Comparison of ENCODE assay signal across 3 cellular contexts in genomic region chr15:94843060-94843459, GRCh38.
TF ChIP-seq lines count a peak whose summit lies in the region.

No MANE protein-coding gene starts in this region.

TF ChIP-seq in K562, 482 proteins besides CTCF, POLR2A, EP300 and RAD21:
- TF ChIP-seq, protein P1, sequence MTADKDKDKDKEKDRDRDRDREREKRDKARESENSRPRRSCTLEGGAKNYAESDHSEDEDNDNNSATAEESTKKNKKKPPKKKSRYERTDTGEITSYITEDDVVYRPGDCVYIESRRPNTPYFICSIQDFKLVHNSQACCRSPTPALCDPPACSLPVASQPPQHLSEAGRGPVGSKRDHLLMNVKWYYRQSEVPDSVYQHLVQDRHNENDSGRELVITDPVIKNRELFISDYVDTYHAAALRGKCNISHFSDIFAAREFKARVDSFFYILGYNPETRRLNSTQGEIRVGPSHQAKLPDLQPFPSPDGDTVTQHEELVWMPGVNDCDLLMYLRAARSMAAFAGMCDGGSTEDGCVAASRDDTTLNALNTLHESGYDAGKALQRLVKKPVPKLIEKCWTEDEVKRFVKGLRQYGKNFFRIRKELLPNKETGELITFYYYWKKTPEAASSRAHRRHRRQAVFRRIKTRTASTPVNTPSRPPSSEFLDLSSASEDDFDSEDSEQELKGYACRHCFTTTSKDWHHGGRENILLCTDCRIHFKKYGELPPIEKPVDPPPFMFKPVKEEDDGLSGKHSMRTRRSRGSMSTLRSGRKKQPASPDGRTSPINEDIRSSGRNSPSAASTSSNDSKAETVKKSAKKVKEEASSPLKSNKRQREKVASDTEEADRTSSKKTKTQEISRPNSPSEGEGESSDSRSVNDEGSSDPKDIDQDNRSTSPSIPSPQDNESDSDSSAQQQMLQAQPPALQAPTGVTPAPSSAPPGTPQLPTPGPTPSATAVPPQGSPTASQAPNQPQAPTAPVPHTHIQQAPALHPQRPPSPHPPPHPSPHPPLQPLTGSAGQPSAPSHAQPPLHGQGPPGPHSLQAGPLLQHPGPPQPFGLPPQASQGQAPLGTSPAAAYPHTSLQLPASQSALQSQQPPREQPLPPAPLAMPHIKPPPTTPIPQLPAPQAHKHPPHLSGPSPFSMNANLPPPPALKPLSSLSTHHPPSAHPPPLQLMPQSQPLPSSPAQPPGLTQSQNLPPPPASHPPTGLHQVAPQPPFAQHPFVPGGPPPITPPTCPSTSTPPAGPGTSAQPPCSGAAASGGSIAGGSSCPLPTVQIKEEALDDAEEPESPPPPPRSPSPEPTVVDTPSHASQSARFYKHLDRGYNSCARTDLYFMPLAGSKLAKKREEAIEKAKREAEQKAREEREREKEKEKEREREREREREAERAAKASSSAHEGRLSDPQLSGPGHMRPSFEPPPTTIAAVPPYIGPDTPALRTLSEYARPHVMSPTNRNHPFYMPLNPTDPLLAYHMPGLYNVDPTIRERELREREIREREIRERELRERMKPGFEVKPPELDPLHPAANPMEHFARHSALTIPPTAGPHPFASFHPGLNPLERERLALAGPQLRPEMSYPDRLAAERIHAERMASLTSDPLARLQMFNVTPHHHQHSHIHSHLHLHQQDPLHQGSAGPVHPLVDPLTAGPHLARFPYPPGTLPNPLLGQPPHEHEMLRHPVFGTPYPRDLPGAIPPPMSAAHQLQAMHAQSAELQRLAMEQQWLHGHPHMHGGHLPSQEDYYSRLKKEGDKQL (CRISPR knock-in tag; IDR thresholded peaks at IDR 0.05; ENCODE audit: borderline replicate concordance): no peak
- TF ChIP-seq ADNP (tag; IDR thresholded peaks at IDR 0.05): peak; percentile 21; the same call in 1 of the 2 replicates
- TF ChIP-seq KDM1A (IDR thresholded peaks at IDR 0.05): peak; percentile 44 to 61
- TF ChIP-seq BCOR (IDR thresholded peaks at IDR 0.05): peak; percentile 87
- TF ChIP-seq HDAC2 (IDR thresholded peaks at IDR 0.05): 0 out of 2 replicates have a peak, but pooled peaks have one; percentile 25
- no peak for TF ChIP-seq MYC (IDR thresholded peaks at IDR 0.05; ENCODE audit: low read depth, low read length)
- no peak for TF ChIP-seq MYC (CRISPR knock-in tag; IDR thresholded peaks at IDR 0.05; ENCODE audit: borderline replicate concordance, low read depth)
- TF ChIP-seq RCOR1 (IDR thresholded peaks at IDR 0.05; ENCODE audit: borderline replicate concordance in 1 of 2, low read depth in 2 of 2, low read length in 2 of 2): no peak
- TF ChIP-seq CHD4 (IDR thresholded peaks at IDR 0.05; ENCODE audit: insufficient read depth, insufficient replicate concordance, low read depth, low read length, poor library complexity, severe bottlenecking): peak; percentile 77
- TF ChIP-seq RBM25 (IDR thresholded peaks at IDR 0.05; ENCODE audit: low read depth, low read length, severe bottlenecking): peak; percentile 96
- no peak for TF ChIP-seq POLR2AphosphoS5 (IDR thresholded peaks at IDR 0.05; ENCODE audit: control insufficient read depth, insufficient read depth, low read depth, low read length)

TF ChIP-seq in endothelial cell of umbilical vein, 7 proteins besides CTCF, POLR2A, EP300 and RAD21:
- no peak for TF ChIP-seq MYC (IDR thresholded peaks at IDR 0.05; ENCODE audit: low read depth, low read length)
- TF ChIP-seq EZH2 (IDR thresholded peaks at IDR 0.05; ENCODE audit: borderline replicate concordance, low read depth, low read length, severe bottlenecking): no peak
- TF ChIP-seq JUN (IDR thresholded peaks at IDR 0.05; ENCODE audit: borderline replicate concordance, insufficient read depth, insufficient read length, low read depth): no peak

TF ChIP-seq in WTC11, 78 proteins besides CTCF, POLR2A, EP300 and RAD21:
- TF ChIP-seq, protein P2, sequence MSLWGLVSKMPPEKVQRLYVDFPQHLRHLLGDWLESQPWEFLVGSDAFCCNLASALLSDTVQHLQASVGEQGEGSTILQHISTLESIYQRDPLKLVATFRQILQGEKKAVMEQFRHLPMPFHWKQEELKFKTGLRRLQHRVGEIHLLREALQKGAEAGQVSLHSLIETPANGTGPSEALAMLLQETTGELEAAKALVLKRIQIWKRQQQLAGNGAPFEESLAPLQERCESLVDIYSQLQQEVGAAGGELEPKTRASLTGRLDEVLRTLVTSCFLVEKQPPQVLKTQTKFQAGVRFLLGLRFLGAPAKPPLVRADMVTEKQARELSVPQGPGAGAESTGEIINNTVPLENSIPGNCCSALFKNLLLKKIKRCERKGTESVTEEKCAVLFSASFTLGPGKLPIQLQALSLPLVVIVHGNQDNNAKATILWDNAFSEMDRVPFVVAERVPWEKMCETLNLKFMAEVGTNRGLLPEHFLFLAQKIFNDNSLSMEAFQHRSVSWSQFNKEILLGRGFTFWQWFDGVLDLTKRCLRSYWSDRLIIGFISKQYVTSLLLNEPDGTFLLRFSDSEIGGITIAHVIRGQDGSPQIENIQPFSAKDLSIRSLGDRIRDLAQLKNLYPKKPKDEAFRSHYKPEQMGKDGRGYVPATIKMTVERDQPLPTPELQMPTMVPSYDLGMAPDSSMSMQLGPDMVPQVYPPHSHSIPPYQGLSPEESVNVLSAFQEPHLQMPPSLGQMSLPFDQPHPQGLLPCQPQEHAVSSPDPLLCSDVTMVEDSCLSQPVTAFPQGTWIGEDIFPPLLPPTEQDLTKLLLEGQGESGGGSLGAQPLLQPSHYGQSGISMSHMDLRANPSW (CRISPR knock-in tag; conservative IDR thresholded peaks at IDR 0.05; ENCODE audit: low read depth): no peak
- TF ChIP-seq ZNF671 (CRISPR knock-in tag; IDR thresholded peaks at IDR 0.05): no peak
- TF ChIP-seq, protein P3, sequence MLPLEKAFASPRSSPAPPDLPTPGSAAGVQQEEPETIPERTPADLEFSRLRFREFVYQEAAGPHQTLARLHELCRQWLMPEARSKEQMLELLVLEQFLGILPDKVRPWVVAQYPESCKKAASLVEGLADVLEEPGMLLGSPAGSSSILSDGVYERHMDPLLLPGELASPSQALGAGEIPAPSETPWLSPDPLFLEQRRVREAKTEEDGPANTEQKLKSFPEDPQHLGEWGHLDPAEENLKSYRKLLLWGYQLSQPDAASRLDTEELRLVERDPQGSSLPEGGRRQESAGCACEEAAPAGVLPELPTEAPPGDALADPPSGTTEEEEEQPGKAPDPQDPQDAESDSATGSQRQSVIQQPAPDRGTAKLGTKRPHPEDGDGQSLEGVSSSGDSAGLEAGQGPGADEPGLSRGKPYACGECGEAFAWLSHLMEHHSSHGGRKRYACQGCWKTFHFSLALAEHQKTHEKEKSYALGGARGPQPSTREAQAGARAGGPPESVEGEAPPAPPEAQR (CRISPR knock-in tag; IDR thresholded peaks at IDR 0.05): no peak
